ENCODE assay signal across 21 cellular contexts in genomic region chr22:23457586-23457985, GRCh38.
DNase-seq lines count a peak whose midpoint lies in the region; ATAC-seq and TF ChIP-seq lines count a peak whose summit lies in the region.
"Had no signal": no experiment of that assay in that cellular context is flagged by ENCODE, and none has a peak within 500 bp of the region (broad histone marks: within the 10 kb centered on the region; RNA-seq: fewer than 3 reads in every experiment).

No MANE protein-coding gene starts in this region.

- DNase-seq in G401 (ENCODE audit: low spot score) (peak; percentile 4), NCI-H1417 treated with DMSO at 0.1 percent for 48 hours (lab: John Stamatoyannopoulos, UW) (peak; percentile 58), SHP77 (lab: John Stamatoyannopoulos, UW) (peak; percentile 77 to 84), neural crest cell (ENCODE audit: low read depth, low spot score) (no peak), putamen (ENCODE audit: low spot score) (no peak)
- DNase-seq: activated CD4-positive, alpha-beta T cell treated with anti-CD3 and anti-CD28 coated beads for 4 hours; CD8-positive, alpha-beta T cell; effector CD8-positive, alpha-beta T cell; gastrocnemius medialis; naive thymus-derived CD8-positive, alpha-beta T cell; NCI-H1694 treated with DMSO at 0.1 percent for 48 hours; NCI-H446; T-cell; testis had no signal

- no peaks in the 10 kb centered on the region for H3K9me3 Mint-ChIP-seq in neural crest cell
- H3K9me3 Mint-ChIP-seq: activated T-helper 17 cell treated with anti-CD3 and anti-CD28 coated beads, Interleukin-2, amount 50 U/mL, for 72 hours; CD8-positive, alpha-beta T cell; naive thymus-derived CD8-positive, alpha-beta T cell; stimulated activated memory B cell treated with anti-CD40 and anti-IgM and Interleukin-4, amounts not matched to agents 10 μg/mL and 1 μg/mL and 100 μg/mL, for 72 hours; T-cell had no signal

- H3K36me3 Mint-ChIP-seq in neural crest cell (ENCODE audit: low read depth): no peaks in the 10 kb centered on the region
- H3K36me3 Mint-ChIP-seq: activated naive CD8-positive, alpha-beta T cell; CD8-positive, alpha-beta T cell; naive thymus-derived CD8-positive, alpha-beta T cell; stimulated activated memory B cell treated with anti-CD40 and anti-IgM and Interleukin-4, amounts not matched to agents 10 μg/mL and 1 μg/mL and 100 μg/mL, for 72 hours; T-cell had no signal

- peaks cover 4% of the 10 kb centered on the region for H3K27me3 Mint-ChIP-seq in neural crest cell (ENCODE audit: low read depth)

- peaks cover 9% of the 10 kb centered on the region for H3K4me1 Mint-ChIP-seq in neural crest cell
- H3K4me1 Mint-ChIP-seq: activated T-helper 17 cell treated with anti-CD3 and anti-CD28 coated beads, Interleukin-2, amount 50 U/mL, for 72 hours had no signal

- H3K4me3 Mint-ChIP-seq in neural crest cell: no peak overlapping the region
- H3K4me3 Mint-ChIP-seq: activated naive CD8-positive, alpha-beta T cell; activated T-helper 17 cell treated with anti-CD3 and anti-CD28 coated beads, Interleukin-2, amount 50 U/mL, for 72 hours; CD8-positive, alpha-beta T cell; stimulated activated memory B cell treated with anti-CD40 and anti-IgM and Interleukin-4, amounts not matched to agents 10 μg/mL and 1 μg/mL and 100 μg/mL, for 72 hours had no signal

- in situ Hi-C loops in G401 (cut with HindIII; ENCODE audit: low sequenced_read_pairs): no loop called here

- H3K27ac Mint-ChIP-seq in neural crest cell (ENCODE audit: unreplicated experiment): peak overlapping the region; percentile 43
- H3K27ac Mint-ChIP-seq: activated naive CD8-positive, alpha-beta T cell; activated T-helper 17 cell treated with anti-CD3 and anti-CD28 coated beads, Interleukin-2, amount 50 U/mL, for 72 hours; CD8-positive, alpha-beta T cell; stimulated activated memory B cell treated with anti-CD40 and anti-IgM and Interleukin-4, amounts not matched to agents 10 μg/mL and 1 μg/mL and 100 μg/mL, for 72 hours; T-cell had no signal

- ATAC-seq in GM21360 (IDR thresholded peaks at IDR 0.05; ENCODE audit: unreplicated experiment) (no peak), GM18520 (IDR thresholded peaks at IDR 0.05; ENCODE audit: unreplicated experiment) (no peak)
- ATAC-seq: activated T-helper 17 cell treated with anti-CD3 and anti-CD28 coated beads, Interleukin-2, amount 50 U/mL, for 72 hours; CD8-positive, alpha-beta T cell; esophagus mucosa; gastrocnemius medialis; HCT116 had no signal

- no peak for TF ChIP-seq CTCF in neural crest cell (conservative IDR thresholded peaks at IDR 0.05)

Comparison
In these comparisons a context has a peak if more than half of its experiments do, and no peak if none do; other contexts are left out.
1. DNase-seq: peak in G401 (single experiment), NCI-H1417 treated with DMSO at 0.1 percent for 48 hours (single experiment) and SHP77 (2 of 2); none in neural crest cell (single experiment) and putamen (single experiment).